11 cellular contexts compared by ENCODE assay signal in genomic region chr15:98896002-98896721, GRCh38.
A peak's percentile ranks its signal among the peaks of the same experiment; 100 is the strongest.
DNase-seq lines count a peak whose midpoint lies in the region; ATAC-seq, FAIRE-seq and TF ChIP-seq lines count a peak whose summit lies in the region.
"Had no signal": no experiment of that assay in that cellular context is flagged by ENCODE, and none has a peak within 500 bp of the region (broad histone marks: within the 10 kb centered on the region; RNA-seq: fewer than 3 reads in every experiment).

No MANE protein-coding gene starts in this region.

- H3K79me2 ChIP-seq in astrocyte (ENCODE audit: insufficient read depth, low read length): peaks cover 58% of the 10 kb centered on the region
- H3K79me2 ChIP-seq in hepatocyte: peaks cover 7% of the 10 kb centered on the region

- POLR2A ChIA-PET in IMR-90 (lab: Charles Lee; ENCODE audit: unreplicated experiment): interaction anchor here (0.9 kb wide), 1 partner anchor 37 kb away, joined by 3 read pairs; no protein-coding TSS in a partner anchor

- H3K9me1 ChIP-seq in IMR-90 (ENCODE audit: insufficient read depth, low read length): peaks cover 43% of the 10 kb centered on the region

- CTCF ChIA-PET in IMR-90 (lab: Yijun Ruan, JAX): interaction anchor here (0.8 to 1.7 kb wide), 6 partner anchors 8 to 377 kb away, joined by 3 to 5 read pairs (median 4); no protein-coding TSS in a partner anchor

- TF ChIP-seq CTCF in IMR-90 (conservative IDR thresholded peaks at IDR 0.05; ENCODE audit: low read depth, low read length): no peak
- no peak for TF ChIP-seq CTCF in astrocyte (IDR thresholded peaks at IDR 0.05; ENCODE audit: insufficient read depth, low read depth, low read length)
- TF ChIP-seq CTCF in hepatocyte (IDR thresholded peaks at IDR 0.05; ENCODE audit: poor library complexity): no peak
- TF ChIP-seq CTCF in thoracic aorta (IDR thresholded peaks at IDR 0.05): no peak

- peaks cover 81% of the 10 kb centered on the region for H3K4me1 Mint-ChIP-seq in astrocyte (ENCODE audit: low read depth, unreplicated experiment)
- H3K4me1 Mint-ChIP-seq: activated naive CD8-positive, alpha-beta T cell treated with anti-CD3 and anti-CD28 coated beads for 36 hours had no signal

- no peaks in the 10 kb centered on the region for H3K27me3 ChIP-seq in IMR-90 (ENCODE audit: control insufficient read depth, insufficient read depth, low read length)
- no peaks in the 10 kb centered on the region for H3K27me3 ChIP-seq in astrocyte (ENCODE audit: insufficient read depth, low read length)
- no peaks in the 10 kb centered on the region for H3K27me3 ChIP-seq in hepatocyte
- no peaks in the 10 kb centered on the region for H3K27me3 ChIP-seq in thoracic aorta (replicated peaks; ENCODE audit: insufficient read depth)

- H2AK5ac ChIP-seq in IMR-90 (ENCODE audit: low read depth, low read length): peak overlapping the region; percentile 100

- no TSS peak for BruUV-seq in IMR-90 (replicated peaks; lab: Mats Ljungman, UMichigan)

- peak overlapping the region; percentile 96 for H3K56ac ChIP-seq in IMR-90 (ENCODE audit: extremely low read depth, insufficient read depth, low read length)

- H3K9me2 ChIP-seq in hepatocyte (replicated peaks; ENCODE audit: insufficient read depth): no peaks in the 10 kb centered on the region

- DNase-seq in IMR-90 (peak; percentile 91), astrocyte (ENCODE audit: low read depth) (peak; percentile 90), hepatocyte (ENCODE audit: low spot score) (no peak), thoracic aorta (ENCODE audit: low spot score) (no peak), NCI-H1417 treated with DMSO at 0.1 percent for 48 hours (lab: John Stamatoyannopoulos, UW) (no peak), GOT3 (lab: John Stamatoyannopoulos, UW) (no peak)
- DNase-seq: activated naive CD8-positive, alpha-beta T cell treated with anti-CD3 and anti-CD28 coated beads for 36 hours; hippocampal formation; WERI-Rb-1 had no signal

- H3K36me3 ChIP-seq in IMR-90 (ENCODE audit: control insufficient read depth, insufficient read depth, low read length): peaks cover 16% of the 10 kb centered on the region
- peaks cover 12% of the 10 kb centered on the region for H3K36me3 ChIP-seq in astrocyte (ENCODE audit: insufficient read depth, low read length)
- no peaks in the 10 kb centered on the region for H3K36me3 ChIP-seq in hepatocyte (replicated peaks; ENCODE audit: insufficient read depth, low read depth)
- H3K36me3 ChIP-seq in thoracic aorta: no peaks in the 10 kb centered on the region
- H3K36me3 ChIP-seq: prostate gland had no signal

- H4K8ac ChIP-seq in IMR-90 (ENCODE audit: low read depth in 2 of 2, low read length in 2 of 2): peak overlapping the region; percentile 86 to 97

- H3K9me3 ChIP-seq in IMR-90 (ENCODE audit: control insufficient read depth, insufficient read depth, low read length) (no peaks in the 10 kb centered on the region), astrocyte (ENCODE audit: insufficient read depth, low read depth, low read length) (no peaks in the 10 kb centered on the region), hepatocyte (ENCODE audit: low read depth) (no peaks in the 10 kb centered on the region), thoracic aorta (no peaks in the 10 kb centered on the region)
- H3K9me3 ChIP-seq: prostate gland had no signal

- peak overlapping the region; percentile 18 for H2AK9ac ChIP-seq in IMR-90 (replicated peaks; ENCODE audit: low read depth, low read length, poor library complexity)

- 0 out of 2 replicates have a peak, but pooled peaks have one; percentile 4 for TF ChIP-seq RAD21 in IMR-90 (IDR thresholded peaks at IDR 0.05; ENCODE audit: low read length)

- H3K9me3 Mint-ChIP-seq in astrocyte (ENCODE audit: unreplicated experiment): no peaks in the 10 kb centered on the region
- H3K9me3 Mint-ChIP-seq: activated naive CD8-positive, alpha-beta T cell treated with anti-CD3 and anti-CD28 coated beads for 36 hours had no signal

- TF ChIP-seq POLR2A in IMR-90 (IDR thresholded peaks at IDR 0.05; ENCODE audit: low read depth, low read length): peak; percentile 46; the same call in 1 of the 2 replicates

- peak overlapping the region; percentile 98 for H2BK5ac ChIP-seq in IMR-90 (ENCODE audit: low read depth, low read length, poor library complexity, severe bottlenecking)

- peaks cover 24% of the 10 kb centered on the region for H3K36me3 Mint-ChIP-seq in astrocyte (ENCODE audit: low read depth, unreplicated experiment)

- H3K23ac ChIP-seq in IMR-90 (ENCODE audit: low read depth, low read length): peak overlapping the region; percentile 93

- peak overlapping the region; percentile 96 for H3K4ac ChIP-seq in IMR-90 (ENCODE audit: low read depth, low read length)

- H3K4me1 ChIP-seq in IMR-90 (ENCODE audit: control insufficient read depth, insufficient read depth, low read length) (peaks cover 44% of the 10 kb centered on the region), astrocyte (ENCODE audit: insufficient read depth, low read length) (peaks cover 72% of the 10 kb centered on the region), hepatocyte (ENCODE audit: insufficient read depth) (peaks cover 25% of the 10 kb centered on the region), thoracic aorta (ENCODE audit: control insufficient read depth in 1 of 2, low read depth in 2 of 2) (peaks cover 24 to 58% of the 10 kb centered on the region in 2 donors)

- peak overlapping the region; percentile 78 for H3K9ac ChIP-seq in IMR-90 (ENCODE audit: low read depth, low read length)
- H3K9ac ChIP-seq in astrocyte (ENCODE audit: low read length): peak overlapping the region; percentile 81

- H3K4me2 ChIP-seq in IMR-90 (ENCODE audit: low read depth, low read length) (peak overlapping the region; percentile 49), astrocyte (ENCODE audit: low read length) (peak overlapping the region; percentile 71), hepatocyte (peak overlapping the region; percentile 6)

- peak overlapping the region; percentile 92 for H4K5ac ChIP-seq in IMR-90 (ENCODE audit: low read depth, low read length)

- peak overlapping the region; percentile 96 for H4K91ac ChIP-seq in IMR-90 (ENCODE audit: insufficient read depth, low read depth, low read length)

- H3K27ac Mint-ChIP-seq in astrocyte (ENCODE audit: unreplicated experiment): peak overlapping the region; percentile 99
- H3K27ac Mint-ChIP-seq: activated naive CD8-positive, alpha-beta T cell treated with anti-CD3 and anti-CD28 coated beads for 36 hours had no signal

- peak overlapping the region; percentile 98 for H2BK120ac ChIP-seq in IMR-90 (ENCODE audit: low read depth, low read length)

- H2BK15ac ChIP-seq in IMR-90 (ENCODE audit: low read depth, low read length): peak overlapping the region; percentile 97

- H2AFZ ChIP-seq in IMR-90 (replicated peaks; ENCODE audit: low read length, poor library complexity) (peak overlapping the region; percentile 25), astrocyte (ENCODE audit: low read depth, low read length) (no peak overlapping the region), hepatocyte (no peak overlapping the region)

- no peak overlapping the region for H3K4me3 ChIP-seq in IMR-90 (ENCODE audit: insufficient read depth, low read depth, low read length)
- H3K4me3 ChIP-seq in astrocyte (ENCODE audit: insufficient read depth, low read depth, low read length): peak overlapping the region; percentile 17
- H3K4me3 ChIP-seq in hepatocyte: no peak overlapping the region
- H3K4me3 ChIP-seq in thoracic aorta: peak overlapping the region; percentile 34
- H3K4me3 ChIP-seq: prostate gland had no signal

- in situ Hi-C loops in IMR-90 (cut with MboI; ENCODE audit: low sequenced_read_pairs): no loop called here

- dilution Hi-C loops in IMR-90 (cut with HindIII; ENCODE audit: low sequenced_read_pairs, unreplicated experiment): no loop called here

- intact Hi-C loops in IMR-90 (cut with micrococcal nuclease): loop anchor here (2.0 kb wide), 1 partner anchor 39 kb away; no protein-coding TSS in a partner anchor

- H3K79me1 ChIP-seq in IMR-90 (ENCODE audit: low read depth in 1 of 2, low read length in 2 of 2): peaks cover 31 to 74% of the 10 kb centered on the region in 2 experiments

- no peaks in the 10 kb centered on the region for H3K27me3 Mint-ChIP-seq in astrocyte (ENCODE audit: low read depth, unreplicated experiment)
- H3K27me3 Mint-ChIP-seq: activated naive CD8-positive, alpha-beta T cell treated with anti-CD3 and anti-CD28 coated beads for 36 hours had no signal

- H2BK20ac ChIP-seq in IMR-90 (ENCODE audit: low read depth, low read length): peak overlapping the region; percentile 95

- H3K14ac ChIP-seq in IMR-90 (replicated peaks; ENCODE audit: low read depth, low read length): peak overlapping the region; percentile 91

- H4K20me1 ChIP-seq in IMR-90 (ENCODE audit: insufficient read depth, low read length) (peaks cover 3% of the 10 kb centered on the region; the same call in 1 of the 2 replicates), astrocyte (ENCODE audit: insufficient read depth, low read length) (no peaks in the 10 kb centered on the region), hepatocyte (ENCODE audit: insufficient read depth, poor library complexity, severe bottlenecking) (no peaks in the 10 kb centered on the region)

- peak overlapping the region; percentile 28 for H3K4me3 Mint-ChIP-seq in astrocyte (ENCODE audit: unreplicated experiment)
- H3K4me3 Mint-ChIP-seq: activated naive CD8-positive, alpha-beta T cell treated with anti-CD3 and anti-CD28 coated beads for 36 hours had no signal

- peak; percentile 73 for FAIRE-seq in astrocyte (lab: Jason Lieb, UNC)

- ATAC-seq in IMR-90 (ENCODE audit: low read depth): peak; percentile 43
- no peak for ATAC-seq in thoracic aorta (ENCODE audit: insufficient number of reproducible peaks, low FRiP score, low read depth)
- no peak for ATAC-seq in HG03442 (IDR thresholded peaks at IDR 0.05; ENCODE audit: unreplicated experiment)

- 89% methylated on average over 1 of the region's 5 CpGs; no CpG with 5 or more reads in 1 of the 2 experiments for WGBS in IMR-90 (ENCODE audit: extremely low coverage in 2 of 2, insufficient read length in 1 of 2), 2 experiments
- WGBS in hepatocyte (ENCODE audit: low lambda C conversion rate, missing lambda C conversion rate): 78% methylated on average over 5 of the region's 5 CpGs

- H3K18ac ChIP-seq in IMR-90 (ENCODE audit: low read depth, low read length): peak overlapping the region; percentile 93

- H3K27ac ChIP-seq in IMR-90 (ENCODE audit: insufficient read depth, low read length) (peak overlapping the region; percentile 97), astrocyte (ENCODE audit: low read depth, low read length) (peak overlapping the region; percentile 99), hepatocyte (peak overlapping the region; percentile 71), thoracic aorta (peak overlapping the region; percentile 41 to 83)
- H3K27ac ChIP-seq: WERI-Rb-1 had no signal

TF ChIP-seq in IMR-90, 13 proteins besides CTCF, POLR2A, EP300 and RAD21 (continues in another document):
- TF ChIP-seq FOS (IDR thresholded peaks at IDR 0.05; ENCODE audit: low read depth, low read length) (peak; percentile 72; the same call in 1 of the 2 replicates), CHD1 (IDR thresholded peaks at IDR 0.05; ENCODE audit: low read depth, low read length) (0 out of 2 replicates have a peak, but pooled peaks have one; percentile 54)

Comparison
In these comparisons a context has a peak if more than half of its experiments do, and no peak if none do; other contexts are left out.
1. DNase-seq: peak in IMR-90 (single experiment) and astrocyte (single experiment); none in hepatocyte (single experiment), thoracic aorta (single experiment), NCI-H1417 treated with DMSO at 0.1 percent for 48 hours (single experiment) and GOT3 (single experiment).
2. H3K4me2 ChIP-seq: peak in every context shown above with its lines; median percentile 71 in astrocyte; 49 in IMR-90; 6 in hepatocyte.
3. H3K4me3 ChIP-seq: peak in astrocyte (single experiment) and thoracic aorta (single experiment); none in IMR-90 (single experiment) and hepatocyte (single experiment).
4. Peak in every context shown above with its lines, with median percentiles within 50 percentile points of each other: H3K27ac ChIP-seq.